In genomic region chr12:63010698-63011097, GRCh38 we compare ENCODE assay signal across 8 cellular contexts.
"Had no signal": no experiment of that assay in that cellular context is flagged by ENCODE, and none has a peak within 500 bp of the region (broad histone marks: within the 10 kb centered on the region; RNA-seq: fewer than 3 reads in every experiment).

No MANE protein-coding gene starts in this region.

- H3K27ac Mint-ChIP-seq: GM23338, H9, HFFc6 had no signal

- H3K4me3 Mint-ChIP-seq: GM23338, H9, HFFc6 had no signal

- DNase-seq: GM23248, GOT3, H7, H9, HCEC 1CT, HFFc6 had no signal

- ATAC-seq: GM23338, HCT116 had no signal

- H3K9me3 Mint-ChIP-seq: GM23338, H9, HFFc6 had no signal
